In genomic region chr1:193697105-193697762, GRCh38 we compare ENCODE assay signal across 2 cellular contexts.
TF ChIP-seq lines count a peak whose summit lies in the region.

No MANE protein-coding gene starts in this region.

TF ChIP-seq in endothelial cell of umbilical vein, 7 proteins besides CTCF, POLR2A, EP300 and RAD21 (continued from another document):
- no peak for TF ChIP-seq POLR2AphosphoS5 (IDR thresholded peaks at IDR 0.05; ENCODE audit: insufficient read depth, low read depth, low read length)

TF ChIP-seq in HepG2, 621 proteins besides CTCF, POLR2A, EP300 and RAD21 (continued from another document):
- TF ChIP-seq CENPBD1 (CRISPR knock-in tag; IDR thresholded peaks at IDR 0.05; ENCODE audit: borderline replicate concordance, low read depth), result no peak
- TF ChIP-seq PCBP1 (IDR thresholded peaks at IDR 0.05; ENCODE audit: borderline replicate concordance, low read depth, low read length), result no peak
- TF ChIP-seq PRDM4 (CRISPR knock-in tag; IDR thresholded peaks at IDR 0.05; ENCODE audit: borderline replicate concordance), result no peak
- TF ChIP-seq SETDB1 (CRISPR knock-in tag; IDR thresholded peaks at IDR 0.05; ENCODE audit: borderline replicate concordance), result no peak
- TF ChIP-seq SRSF9 (IDR thresholded peaks at IDR 0.05; ENCODE audit: borderline replicate concordance, insufficient read depth, low read depth, low read length, poor library complexity, severe bottlenecking), result no peak
- TF ChIP-seq MTA1 (CRISPR knock-in tag; IDR thresholded peaks at IDR 0.05; ENCODE audit: borderline replicate concordance), result no peak
